Comparison of ENCODE assay signal across 12 cellular contexts in the genomic region with DNA sequence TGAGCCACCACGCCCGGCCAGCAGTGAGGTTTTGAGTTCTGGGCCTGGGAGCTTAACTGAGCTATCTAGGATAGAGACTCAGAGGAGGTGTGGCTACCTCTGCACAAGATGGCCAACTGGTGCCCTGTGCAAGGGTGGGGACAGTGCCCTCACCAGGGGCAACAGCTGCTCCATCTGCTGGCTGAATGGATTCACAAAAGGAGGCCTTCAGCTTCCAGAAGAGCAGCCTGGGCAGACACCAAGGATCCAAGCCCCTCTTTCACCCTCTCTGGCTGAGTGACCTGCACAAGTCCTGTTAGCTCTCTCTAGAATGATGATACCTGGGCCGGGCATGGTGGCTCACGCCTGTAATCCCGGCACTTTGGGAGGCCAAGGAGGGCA. TPM values are rescaled to one million over a fixed set of nuclear protein-coding genes. Genes with fewer than 3 reads are reported as not detected.
DNase-seq lines count a peak whose midpoint lies in the region; ATAC-seq and TF ChIP-seq lines count a peak whose summit lies in the region.
"Had no signal": no experiment of that assay in that cellular context is flagged by ENCODE, and none has a peak within 500 bp of the region (broad histone marks: within the 10 kb centered on the region; RNA-seq: fewer than 3 reads in every experiment).

No MANE protein-coding gene starts in this region.

- ATAC-seq in GM18858 (IDR thresholded peaks at IDR 0.05; ENCODE audit: unreplicated experiment): no peak

- TF ChIP-seq CTCF in VCaP (conservative IDR thresholded peaks at IDR 0.05): peak; percentile 52

- H3K27ac ChIP-seq in VCaP: peak overlapping the region; percentile 57
- H3K27ac ChIP-seq: psoas muscle had no signal

- DNase-seq in NCI-H2029 (lab: John Stamatoyannopoulos, UW) (peak; percentile 20), NCI-H2029 treated with DMSO at 0.1 percent for 48 hours (lab: John Stamatoyannopoulos, UW) (no peak), HUDEP-2 (lab: John Stamatoyannopoulos, UW; ENCODE audit: unreplicated experiment in 76 of 76) (peak in 62 of 76 experiments; percentile 11 to 72 (median 45)), mesenteric fat pad (ENCODE audit: low spot score) (peak; percentile 67), GF-D8 (lab: John Stamatoyannopoulos, UW) (no peak), OCI-M2 (lab: John Stamatoyannopoulos, UW; ENCODE audit: unreplicated experiment) (no peak)
- DNase-seq: activated CD8-positive, alpha-beta memory T cell treated with anti-CD3 and anti-CD28 coated beads, Interleukin-2, amount 50 U/mL, for 4 hours; amniotic stem cell; NCI-H2171; psoas muscle had no signal

RNA-seq across cellular contexts. Expression of a gene that starts 33.5 kb away (rescaled TPM):
- total RNA-seq in mesenteric fat pad: 1.8 TPM

RNA-seq across cellular contexts. Expression of a gene that starts 37.6 kb away (rescaled TPM):
- 54.1 TPM for total RNA-seq in mesenteric fat pad

RNA-seq across cellular contexts. Expression of a gene that starts 57.8 kb away (rescaled TPM):
- total RNA-seq in mesenteric fat pad: 101 TPM

Comparison
In these comparisons a context has a peak if more than half of its experiments do, and no peak if none do; other contexts are left out.
1. DNase-seq: peak in NCI-H2029 (single experiment), HUDEP-2 (62 of 76) and mesenteric fat pad (single experiment); none in NCI-H2029 treated with DMSO at 0.1 percent for 48 hours (single experiment), GF-D8 (single experiment) and OCI-M2 (single experiment).